In genomic region chr19:19515764-19516519, GRCh38 we compare ENCODE assay signal across 8 cellular contexts.
DNase-seq lines count a peak whose midpoint lies in the region; ATAC-seq and TF ChIP-seq lines count a peak whose summit lies in the region.

NDUFA13 (plus strand) TSS chr19:19516225; CDS start chr19:19516239, 14 bp downstream.

- no peak for TF ChIP-seq CTCF in astrocyte of the cerebellum (IDR thresholded peaks at IDR 0.05; ENCODE audit: low read depth, low read length, missing control alignments)

- in situ Hi-C loops in astrocyte of the cerebellum (cut with HindIII; ENCODE audit: low sequenced_read_pairs) = no loop called here

- H3K4me3 ChIP-seq in astrocyte of the cerebellum (ENCODE audit: low read depth, low read length) = peak within 1 kb of the TSS; percentile 79

- peak; percentile 88 to 93 for DNase-seq in NCI-H2081 (lab: John Stamatoyannopoulos, UW)
- peak; percentile 90 for DNase-seq in T-helper 9 cell
- peak; percentile 81 for DNase-seq in astrocyte of the cerebellum (ENCODE audit: low read depth)
- DNase-seq in hypothalamus (lab: John Stamatoyannopoulos, UW) = peak; percentile 52 to 94 (median 83)
- DNase-seq in retina = peak; percentile 97

- ATAC-seq in GM18508 (IDR thresholded peaks at IDR 0.05; ENCODE audit: insufficient read depth, unreplicated experiment) (peak; percentile 63), HG03025 (IDR thresholded peaks at IDR 0.05; ENCODE audit: low FRiP score, unreplicated experiment) (peak; percentile 78), GM18873 (IDR thresholded peaks at IDR 0.05; ENCODE audit: low FRiP score, unreplicated experiment) (no peak)
